In genomic region chr17:30116345-30116660, GRCh38 we compare ENCODE assay signal across 8 cellular contexts. TPM values are rescaled to one million over a fixed set of nuclear protein-coding genes. Genes with fewer than 3 reads are reported as not detected.
DNase-seq lines count a peak whose midpoint lies in the region; ATAC-seq and TF ChIP-seq lines count a peak whose summit lies in the region.

No MANE protein-coding gene starts in this region.

- H3K27ac ChIP-seq in RWPE2 (ENCODE audit: poor library complexity, severe bottlenecking) (peak overlapping the region; percentile 67), gastrocnemius medialis (peak overlapping the region; percentile 87 to 98 (median 96))

- peak; percentile 18 for ATAC-seq in GM19025 (IDR thresholded peaks at IDR 0.05; ENCODE audit: low read depth, unreplicated experiment)
- peak; percentile 18; the same call in 2 of the 3 replicates for ATAC-seq in RWPE2 (ENCODE audit: low read depth)
- ATAC-seq in gastrocnemius medialis = no peak
- ATAC-seq in HG02642 (IDR thresholded peaks at IDR 0.05; ENCODE audit: poor library complexity, unreplicated experiment) = no peak
- no peak for ATAC-seq in GM21360 (IDR thresholded peaks at IDR 0.05; ENCODE audit: unreplicated experiment)

- DNase-seq in RWPE2 (ENCODE audit: low spot score) (no peak), fibroblast of the aortic adventitia (ENCODE audit: low read depth) (no peak), gastrocnemius medialis (no peak), SIG-M5 (lab: John Stamatoyannopoulos, UW) (no peak), SW480 (ENCODE audit: low spot score) (no peak)

- intact Hi-C loops in gastrocnemius medialis (cut with DNase I; ENCODE audit: low total_unique reads) = loop anchor here (5.0 to 10.0 kb wide), 2 partner anchors 176 to 722 kb away; partner anchors contain the start of genes BLMH and TAOK1

- H3K36me3 ChIP-seq in RWPE2 (ENCODE audit: low read depth) = peaks cover 37% of the 10 kb centered on the region
- peaks cover 0 to 9% of the 10 kb centered on the region in 2 donors for H3K36me3 ChIP-seq in gastrocnemius medialis

- H3K4me3 ChIP-seq in RWPE2 (ENCODE audit: severe bottlenecking) = peak overlapping the region; percentile 75
- H3K4me3 ChIP-seq in fibroblast of the aortic adventitia (ENCODE audit: low read depth, low read length) = peak overlapping the region; percentile 94
- peak overlapping the region; percentile 65 to 91 (median 84) for H3K4me3 ChIP-seq in gastrocnemius medialis

- TF ChIP-seq CTCF in RWPE2 (IDR thresholded peaks at IDR 0.05; ENCODE audit: poor library complexity, severe bottlenecking) (no peak), fibroblast of the aortic adventitia (IDR thresholded peaks at IDR 0.05; ENCODE audit: insufficient read depth, low read length) (no peak), gastrocnemius medialis (IDR thresholded peaks at IDR 0.05 in 4 of 5, conservative IDR thresholded peaks at IDR 0.05 in 1 of 5) (no peak)

- H3K4me1 ChIP-seq in RWPE2 (ENCODE audit: insufficient read depth, poor library complexity, severe bottlenecking) (peaks cover 24% of the 10 kb centered on the region), gastrocnemius medialis (peaks cover 18 to 24% of the 10 kb centered on the region in 2 donors)

- no peaks in the 10 kb centered on the region for H3K9me3 ChIP-seq in RWPE2 (ENCODE audit: severe bottlenecking)
- no peaks in the 10 kb centered on the region for H3K9me3 ChIP-seq in gastrocnemius medialis

- TF ChIP-seq POLR2A in gastrocnemius medialis (IDR thresholded peaks at IDR 0.05) = no peak

- H3K27me3 ChIP-seq in RWPE2 (ENCODE audit: insufficient read depth, poor library complexity, severe bottlenecking) = no peaks in the 10 kb centered on the region
- H3K27me3 ChIP-seq in gastrocnemius medialis = no peaks in the 10 kb centered on the region

- in situ Hi-C loops in gastrocnemius medialis (cut with MboI; ENCODE audit: low sequenced_read_pairs in 4 of 4) = loop anchor here in 1 of 4 donors (25.0 kb wide), 1 partner anchor 171 kb away; the partner anchor contains the start of gene BLMH

RNA-seq across cellular contexts. Expression of gene NSRP1, which starts 0.3 kb away (rescaled TPM):
- 13.4 and 22.1 TPM in 2 replicates for total RNA-seq in fibroblast of the aortic adventitia (ENCODE audit: low replicate concordance)
- 10 to 100 TPM in 3 of 4 donors, 1 to 10 TPM in 1; 7.4 to 13.3 (median 11.0) TPM for total RNA-seq in gastrocnemius medialis

Comparison
In these comparisons a context has a peak if more than half of its experiments do, and no peak if none do; other contexts are left out.
1. ATAC-seq: peak in GM19025 (single experiment) and RWPE2 (single experiment); none in gastrocnemius medialis (0 of 2), HG02642 (single experiment) and GM21360 (single experiment).
2. Peak in every context shown above with its lines, with median percentiles within 50 percentile points of each other: H3K4me3 ChIP-seq.